ENCODE assay signal across 13 cellular contexts in genomic region chr3:124650798-124651197, GRCh38.
A peak's percentile ranks its signal among the peaks of the same experiment; 100 is the strongest.
DNase-seq lines count a peak whose midpoint lies in the region; ATAC-seq and TF ChIP-seq lines count a peak whose summit lies in the region.
"Had no signal": no experiment of that assay in that cellular context is flagged by ENCODE, and none has a peak within 500 bp of the region (broad histone marks: within the 10 kb centered on the region; RNA-seq: fewer than 3 reads in every experiment).

No MANE protein-coding gene starts in this region.

- TF ChIP-seq CTCF in sigmoid colon (IDR thresholded peaks at IDR 0.05): no peak

- 44 to 79% methylated on average over 4 of the region's 4 CpGs for WGBS in sigmoid colon, 2 donors

- no peak for TF ChIP-seq EP300 in sigmoid colon (IDR thresholded peaks at IDR 0.05)

- peaks cover under 1 to 5% of the 10 kb centered on the region in 2 donors for H3K9me3 Mint-ChIP-seq in stimulated activated naive CD8-positive, alpha-beta T cell treated with anti-CD3 and anti-CD28 coated beads, Interleukin-15, amount 100 ng/mL, for 72 hours
- H3K9me3 Mint-ChIP-seq: brain had no signal

- no peak for TF ChIP-seq POLR2A in sigmoid colon (IDR thresholded peaks at IDR 0.05)

- H3K27ac ChIP-seq in sigmoid colon: no peak overlapping the region
- H3K27ac ChIP-seq: prostate gland had no signal

- DNase-seq in stimulated activated CD4-positive, alpha-beta T cell treated with anti-CD3 and anti-CD28 coated beads, Interleukin-1b, Interleukin-23, amount 100 ng/mL, for 48 hours: peak; percentile 11
- DNase-seq in stimulated activated CD4-positive, alpha-beta T cell treated with anti-CD3 and anti-CD28 coated beads, Interleukin-12 subunit alpha, Interleukin-12 subunit beta, amount 100 ng/mL, for 4 hours: no peak
- DNase-seq in UCSD-AML1 (lab: John Stamatoyannopoulos, UW; ENCODE audit: unreplicated experiment) (peak; percentile 58), left colon (no peak), sigmoid colon (no peak), EL (no peak)
- DNase-seq in stimulated activated naive CD8-positive, alpha-beta T cell treated with anti-CD3 and anti-CD28 coated beads, Interleukin-15, amount 100 ng/mL, for 72 hours: peak; percentile 26 to 71
- DNase-seq: activated CD4-positive, CD25-positive, alpha-beta regulatory T cell; NCI-H1092 had no signal

- peak overlapping the region; percentile 52 to 68 for H3K4me3 Mint-ChIP-seq in stimulated activated naive CD8-positive, alpha-beta T cell treated with anti-CD3 and anti-CD28 coated beads, Interleukin-15, amount 100 ng/mL, for 72 hours
- H3K4me3 Mint-ChIP-seq: brain had no signal

- H3K4me1 ChIP-seq in sigmoid colon: no peaks in the 10 kb centered on the region
- H3K4me1 ChIP-seq: prostate gland had no signal

- no peaks in the 10 kb centered on the region for H3K9me3 ChIP-seq in sigmoid colon
- H3K9me3 ChIP-seq: prostate gland had no signal

- no peak overlapping the region for H3K4me3 ChIP-seq in sigmoid colon
- H3K4me3 ChIP-seq: prostate gland had no signal

- no peaks in the 10 kb centered on the region for H3K36me3 ChIP-seq in sigmoid colon
- H3K36me3 ChIP-seq: prostate gland had no signal

- H3K27me3 ChIP-seq in sigmoid colon: no peaks in the 10 kb centered on the region

- H3K27me3 Mint-ChIP-seq in stimulated activated naive CD8-positive, alpha-beta T cell treated with anti-CD3 and anti-CD28 coated beads, Interleukin-15, amount 100 ng/mL, for 72 hours: peaks cover 44% of the 10 kb centered on the region
- H3K27me3 Mint-ChIP-seq: brain had no signal

- intact Hi-C loops in left colon (cut with DNase I, micrococcal nuclease) (no loop called here), sigmoid colon (cut with DNase I) (no loop called here)

- ATAC-seq in HG02763 (IDR thresholded peaks at IDR 0.05; ENCODE audit: unreplicated experiment): peak; percentile 63
- ATAC-seq in stimulated activated naive CD8-positive, alpha-beta T cell treated with anti-CD3 and anti-CD28 coated beads, Interleukin-15, amount 100 ng/mL, for 72 hours: peak; percentile 92
- ATAC-seq in left colon: no peak
- ATAC-seq: left lobe of liver had no signal

- peak overlapping the region in 1 of 2 donors; percentile 85 for H3K27ac Mint-ChIP-seq in stimulated activated naive CD8-positive, alpha-beta T cell treated with anti-CD3 and anti-CD28 coated beads, Interleukin-15, amount 100 ng/mL, for 72 hours
- H3K27ac Mint-ChIP-seq: brain had no signal

- H3K4me1 Mint-ChIP-seq in stimulated activated naive CD8-positive, alpha-beta T cell treated with anti-CD3 and anti-CD28 coated beads, Interleukin-15, amount 100 ng/mL, for 72 hours: peaks cover 45% of the 10 kb centered on the region

Comparison
In these comparisons a context has a peak if more than half of its experiments do, and no peak if none do; other contexts are left out.
1. DNase-seq: peak in stimulated activated CD4-positive, alpha-beta T cell treated with anti-CD3 and anti-CD28 coated beads, Interleukin-1b, Interleukin-23, amount 100 ng/mL, for 48 hours (single experiment), UCSD-AML1 (single experiment) and stimulated activated naive CD8-positive, alpha-beta T cell treated with anti-CD3 and anti-CD28 coated beads, Interleukin-15, amount 100 ng/mL, for 72 hours (2 of 2); none in stimulated activated CD4-positive, alpha-beta T cell treated with anti-CD3 and anti-CD28 coated beads, Interleukin-12 subunit alpha, Interleukin-12 subunit beta, amount 100 ng/mL, for 4 hours (single experiment), left colon (0 of 2), sigmoid colon (single experiment) and EL (single experiment).